ENCODE assay signal across 15 cellular contexts in the genomic region with DNA sequence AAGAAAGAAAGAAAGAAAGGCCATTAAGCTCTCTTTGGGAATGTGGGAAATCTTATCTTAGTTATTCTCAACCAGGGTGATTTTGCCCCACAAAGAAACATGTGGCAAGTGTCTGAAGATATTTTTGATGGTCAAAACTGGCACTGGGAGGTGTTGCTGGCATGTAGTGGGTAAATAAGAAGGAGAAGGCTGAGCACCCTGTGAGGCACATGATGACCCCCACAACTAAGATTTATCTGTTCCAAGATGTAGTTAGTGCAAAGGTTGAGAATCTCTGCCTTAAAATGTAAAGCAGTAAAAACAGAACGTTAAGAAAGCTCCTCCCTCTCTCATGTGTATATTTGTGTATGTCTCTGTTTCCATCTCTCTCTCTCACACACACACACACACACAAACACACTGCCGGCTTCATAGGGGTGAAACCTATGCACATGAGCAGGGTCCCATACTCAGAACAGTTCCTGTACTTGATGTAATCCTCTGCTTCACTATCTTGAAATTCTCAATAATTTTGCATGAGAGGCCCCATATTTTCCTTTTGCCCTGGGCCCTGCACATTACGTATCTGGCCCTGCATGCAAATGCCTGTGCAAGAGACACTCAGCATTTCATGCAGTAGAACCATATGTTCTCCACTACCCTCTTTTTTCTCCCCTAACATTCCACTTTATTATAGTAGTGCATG.
DNase-seq lines count a peak whose midpoint lies in the region; ATAC-seq, FAIRE-seq and TF ChIP-seq lines count a peak whose summit lies in the region.
"Had no signal": no experiment of that assay in that cellular context is flagged by ENCODE, and none has a peak within 500 bp of the region (broad histone marks: within the 10 kb centered on the region; RNA-seq: fewer than 3 reads in every experiment).

No MANE protein-coding gene starts in this region.

- H3K4me3 ChIP-seq in adipocyte (ENCODE audit: low read length) (no peak overlapping the region), transverse colon (no peak overlapping the region), heart right ventricle (no peak overlapping the region)

- H3K36me3 ChIP-seq in adipocyte (ENCODE audit: control insufficient read depth, insufficient read depth, low read length, severe bottlenecking) (no peaks in the 10 kb centered on the region), transverse colon (no peaks in the 10 kb centered on the region), heart right ventricle (no peaks in the 10 kb centered on the region)

- H3K27me3 ChIP-seq in adipocyte (replicated peaks; ENCODE audit: control insufficient read depth, insufficient read depth, low read length) = no peaks in the 10 kb centered on the region
- H3K27me3 ChIP-seq in transverse colon = no peaks in the 10 kb centered on the region
- no peaks in the 10 kb centered on the region for H3K27me3 ChIP-seq in heart right ventricle

- DNase-seq in HFFc6 (no peak), adipocyte (ENCODE audit: low read depth) (peak; percentile 38), left colon (no peak), transverse colon (no peak), heart right ventricle (no peak), frontal cortex (ENCODE audit: low spot score in 2 of 2) (no peak)
- DNase-seq: activated CD4-positive, alpha-beta T cell treated with anti-CD3 and anti-CD28 coated beads for 4 hours; central memory CD4-positive, alpha-beta T cell; head of caudate nucleus; NCI-H2029 had no signal

- no peak for TF ChIP-seq EP300 in transverse colon (IDR thresholded peaks at IDR 0.05; ENCODE audit: low read depth)

- H3K27me3 Mint-ChIP-seq in HFFc6 (ENCODE audit: insufficient read depth) = peaks cover 2% of the 10 kb centered on the region

- H3K4me3 Mint-ChIP-seq in HFFc6 = peak overlapping the region; percentile 76
- H3K4me3 Mint-ChIP-seq: activated naive CD4-positive, alpha-beta T cell treated with anti-CD3 and anti-CD28 coated beads, Interleukin-2, amount 50 U/mL, for 24 hours; stimulated activated naive CD8-positive, alpha-beta T cell treated with anti-CD3 and anti-CD28 coated beads, Interleukin-15, Interleukin-2, amounts not matched to agents 100 ng/mL and 50 ng/mL, for 24 hours had no signal

- peak; percentile 26 for ATAC-seq in left colon
- no peak for ATAC-seq in heart right ventricle
- no peak for ATAC-seq in HG03097 (IDR thresholded peaks at IDR 0.05; ENCODE audit: low FRiP score, unreplicated experiment)
- ATAC-seq: Right ventricle myocardium inferior had no signal

- in situ Hi-C loops in transverse colon (cut with MboI; ENCODE audit: low pct_ligation_motif_present in 1 of 4, low pct_unique_long_range_greater_than_20kb in 1 of 4, low sequenced_read_pairs in 3 of 4) = loop anchor here in 3 of 4 donors (5.0 to 10.0 kb wide), 2 partner anchors 462 to 464 kb away; no protein-coding TSS in a partner anchor

- TF ChIP-seq POLR2A in transverse colon (IDR thresholded peaks at IDR 0.05) = no peak

- peak overlapping the region; percentile 69 for H3K9ac ChIP-seq in adipocyte (ENCODE audit: low read length)
- H3K9ac ChIP-seq: parathyroid adenoma had no signal

- H3K9me3 Mint-ChIP-seq in HFFc6 = no peaks in the 10 kb centered on the region
- H3K9me3 Mint-ChIP-seq: activated naive CD4-positive, alpha-beta T cell treated with anti-CD3 and anti-CD28 coated beads, Interleukin-2, amount 50 U/mL, for 24 hours; stimulated activated naive CD8-positive, alpha-beta T cell treated with anti-CD3 and anti-CD28 coated beads, Interleukin-15, Interleukin-2, amounts not matched to agents 100 ng/mL and 50 ng/mL, for 24 hours had no signal

- H3K27ac ChIP-seq in transverse colon (peak overlapping the region in 3 of 4 donors; percentile 22 to 37 (median 34)), heart right ventricle (peak overlapping the region in 1 of 10 donors; percentile 65)
- H3K27ac ChIP-seq: parathyroid adenoma had no signal

- 50 to 56% methylated on average over 3 of the region's 3 CpGs for WGBS in transverse colon (ENCODE audit: low coverage in 1 of 2), 2 donors
- WGBS in heart right ventricle, 2 donors = 62 to 70% methylated on average over 3 of the region's 3 CpGs

- H3K4me1 Mint-ChIP-seq in HFFc6 (ENCODE audit: low read depth) = peaks cover 56% of the 10 kb centered on the region
- H3K4me1 Mint-ChIP-seq: activated naive CD4-positive, alpha-beta T cell treated with anti-CD3 and anti-CD28 coated beads, Interleukin-2, amount 50 U/mL, for 24 hours had no signal

- H3K27ac Mint-ChIP-seq in HFFc6 = peak overlapping the region; percentile 90
- H3K27ac Mint-ChIP-seq: activated naive CD4-positive, alpha-beta T cell treated with anti-CD3 and anti-CD28 coated beads, Interleukin-2, amount 50 U/mL, for 24 hours; stimulated activated naive CD8-positive, alpha-beta T cell treated with anti-CD3 and anti-CD28 coated beads, Interleukin-15, Interleukin-2, amounts not matched to agents 100 ng/mL and 50 ng/mL, for 24 hours had no signal

- H3K36me3 Mint-ChIP-seq in HFFc6 (ENCODE audit: low read depth) = no peaks in the 10 kb centered on the region
- H3K36me3 Mint-ChIP-seq: activated naive CD4-positive, alpha-beta T cell treated with anti-CD3 and anti-CD28 coated beads, Interleukin-2, amount 50 U/mL, for 24 hours had no signal

- H3K9me3 ChIP-seq in adipocyte (ENCODE audit: control insufficient read depth, low read length) = no peaks in the 10 kb centered on the region
- no peaks in the 10 kb centered on the region for H3K9me3 ChIP-seq in transverse colon
- no peaks in the 10 kb centered on the region for H3K9me3 ChIP-seq in heart right ventricle

- no peak for TF ChIP-seq CTCF in HFFc6 (IDR thresholded peaks at IDR 0.05)
- no peak for TF ChIP-seq CTCF in transverse colon (IDR thresholded peaks at IDR 0.05)
- no peak for TF ChIP-seq CTCF in heart right ventricle (IDR thresholded peaks at IDR 0.05)

- FAIRE-seq in frontal cortex (lab: Jason Lieb, UNC) = no peak

- intact Hi-C loops in left colon (cut with DNase I, micrococcal nuclease) = loop anchor here in 1 of 2 donors (10.0 kb wide), 1 partner anchor 464 kb away; no protein-coding TSS in a partner anchor
- intact Hi-C loops in transverse colon (cut with DNase I; ENCODE audit: low total_unique reads) = loop anchor here (5.0 kb wide), 1 partner anchor 487 kb away; no protein-coding TSS in a partner anchor
- intact Hi-C loops in heart right ventricle (cut with DNase I) = loop anchor here in 3 of 10 donors (5.0 to 10.0 kb wide), 4 partner anchors 124 to 482 kb away; a partner anchor contains a TSS

- peaks cover 32% of the 10 kb centered on the region for H3K4me1 ChIP-seq in adipocyte (ENCODE audit: control insufficient read depth, insufficient read depth, low read length)
- H3K4me1 ChIP-seq in transverse colon = peaks cover 0 to 19% (median 9%) of the 10 kb centered on the region in 4 donors
- H3K4me1 ChIP-seq in heart right ventricle = peaks cover 0 to 32% (median 4%) of the 10 kb centered on the region in 9 donors
- H3K4me1 ChIP-seq: parathyroid adenoma had no signal
